In genomic region chr6:161244725-161245124, GRCh38 we compare ENCODE assay signal across 24 cellular contexts.
"Had no signal": no experiment of that assay in that cellular context is flagged by ENCODE, and none has a peak within 500 bp of the region (broad histone marks: within the 10 kb centered on the region; RNA-seq: fewer than 3 reads in every experiment).

No MANE protein-coding gene starts in this region.

- H3K36me3 Mint-ChIP-seq: naive thymus-derived CD8-positive, alpha-beta T cell; stimulated activated effector memory CD8-positive, alpha-beta T cell treated with anti-CD3 and anti-CD28 coated beads, Interleukin-12 subunit alpha, Interleukin-12 subunit beta, amount 100 ng/mL, for 72 hours had no signal

- H3K9me3 ChIP-seq: esophagus muscularis mucosa, gastrocnemius medialis, mucosa of descending colon, ovary, suprapubic skin, thyroid gland had no signal

- H3K27ac ChIP-seq: epithelial cell of prostate, esophagus muscularis mucosa, gastrocnemius medialis, heart right ventricle, neural progenitor cell, ovary, suprapubic skin, thyroid gland had no signal

- H3K27me3 Mint-ChIP-seq: naive thymus-derived CD8-positive, alpha-beta T cell; type B pancreatic cell had no signal

- H3K27ac Mint-ChIP-seq: type B pancreatic cell had no signal

- H3K4me3 ChIP-seq: dorsolateral prefrontal cortex, esophagus muscularis mucosa, gastrocnemius medialis, heart right ventricle, mucosa of descending colon, neural progenitor cell, ovary, suprapubic skin, thyroid gland had no signal

- H3K27me3 ChIP-seq: dorsolateral prefrontal cortex, esophagus muscularis mucosa, gastrocnemius medialis, heart right ventricle, neural progenitor cell, ovary, suprapubic skin, thyroid gland had no signal

- H3K4me3 Mint-ChIP-seq: naive thymus-derived CD8-positive, alpha-beta T cell; neural progenitor cell; stimulated activated effector memory CD8-positive, alpha-beta T cell treated with anti-CD3 and anti-CD28 coated beads, Interleukin-12 subunit alpha, Interleukin-12 subunit beta, amount 100 ng/mL, for 72 hours; type B pancreatic cell had no signal

- DNase-seq: cortex of kidney; effector CD8-positive, alpha-beta T cell; gastrocnemius medialis; heart right ventricle; hypothalamus; islet precursor cell; mammary epithelial cell; mucosa of descending colon; naive thymus-derived CD8-positive, alpha-beta T cell; nucleus accumbens; ovary; right cardiac atrium; stimulated activated CD4-positive, alpha-beta T cell treated with anti-CD3 and anti-CD28 coated beads, Interleukin-4, amount 100 ng/mL, for 1 hour; stimulated activated CD8-positive, alpha-beta memory T cell treated with anti-CD3 and anti-CD28 coated beads, Interleukin-4, amount 100 ng/mL, for 48 hours; stimulated activated naive CD8-positive, alpha-beta T cell treated with anti-CD3 and anti-CD28 coated beads, Interleukin-15, Interleukin-2, amounts not matched to agents 100 U/mL and 50 U/mL, for 24 hours; thyroid gland had no signal

- ATAC-seq: gastrocnemius medialis; heart right ventricle; left lobe of liver; mucosa of descending colon; naive thymus-derived CD8-positive, alpha-beta T cell; right cardiac atrium; stimulated activated effector memory CD8-positive, alpha-beta T cell treated with anti-CD3 and anti-CD28 coated beads, Interleukin-12 subunit alpha, Interleukin-12 subunit beta, amount 100 ng/mL, for 72 hours; stimulated activated naive CD8-positive, alpha-beta T cell treated with anti-CD3 and anti-CD28 coated beads, Interleukin-15, Interleukin-2, amounts not matched to agents 100 U/mL and 50 U/mL, for 24 hours had no signal

- H3K4me1 ChIP-seq: gastrocnemius medialis had no signal

- H3K36me3 ChIP-seq: gastrocnemius medialis, neural progenitor cell, ovary, suprapubic skin, thyroid gland had no signal

- H3K9me3 Mint-ChIP-seq: naive thymus-derived CD8-positive, alpha-beta T cell; stimulated activated effector memory CD8-positive, alpha-beta T cell treated with anti-CD3 and anti-CD28 coated beads, Interleukin-12 subunit alpha, Interleukin-12 subunit beta, amount 100 ng/mL, for 72 hours had no signal
